9 cellular contexts compared by ENCODE assay signal in genomic region chr3:171791695-171792082, GRCh38. TPM values are rescaled to one million over a fixed set of nuclear protein-coding genes. Genes with fewer than 3 reads are reported as not detected.
A peak's percentile ranks its signal among the peaks of the same experiment; 100 is the strongest.
DNase-seq lines count a peak whose midpoint lies in the region; ATAC-seq, FAIRE-seq and TF ChIP-seq lines count a peak whose summit lies in the region.
"Had no signal": no experiment of that assay in that cellular context is flagged by ENCODE, and none has a peak within 500 bp of the region (broad histone marks: within the 10 kb centered on the region; RNA-seq: fewer than 3 reads in every experiment).

No MANE protein-coding gene starts in this region.

- WGBS in heart left ventricle, 4 donors = 56 to 65% (median 60%) methylated on average over 5 of the region's 5 CpGs

- H3K27me3 ChIP-seq in heart left ventricle (no peaks in the 10 kb centered on the region), right atrium auricular region (no peaks in the 10 kb centered on the region), left lung (no peaks in the 10 kb centered on the region)
- H3K27me3 ChIP-seq: cardiac muscle cell had no signal

- H3K4me1 Mint-ChIP-seq in chondrocyte (ENCODE audit: low read depth) = peaks cover 21% of the 10 kb centered on the region

- no peak for TF ChIP-seq CTCF in heart left ventricle (IDR thresholded peaks at IDR 0.05)
- TF ChIP-seq CTCF in right atrium auricular region (IDR thresholded peaks at IDR 0.05) = no peak
- TF ChIP-seq CTCF in chondrocyte (IDR thresholded peaks at IDR 0.05) = no peak
- no peak for TF ChIP-seq CTCF in left lung (IDR thresholded peaks at IDR 0.05)

- H3K4me3 ChIP-seq in heart left ventricle (no peak overlapping the region), right atrium auricular region (no peak overlapping the region), left lung (no peak overlapping the region)
- H3K4me3 ChIP-seq: cardiac muscle cell had no signal

- ATAC-seq in heart left ventricle (peak; percentile 39 to 70 (median 63)), left lung (peak; percentile 57), GM19455 (IDR thresholded peaks at IDR 0.05; ENCODE audit: unreplicated experiment) (no peak), HG03460 (IDR thresholded peaks at IDR 0.05; ENCODE audit: unreplicated experiment) (no peak)

- H3K4me1 ChIP-seq in heart left ventricle (peaks cover 0 to 49% (median 18%) of the 10 kb centered on the region in 12 donors), right atrium auricular region (peaks cover 0 to 29% of the 10 kb centered on the region in 2 donors), left lung (peaks cover 0 to 35% of the 10 kb centered on the region in 2 donors)

- H3K36me3 ChIP-seq in heart left ventricle (no peaks in the 10 kb centered on the region), right atrium auricular region (no peaks in the 10 kb centered on the region), left lung (no peaks in the 10 kb centered on the region)
- H3K36me3 ChIP-seq: cardiac muscle cell had no signal

- no peak for FAIRE-seq in urothelium cell line (lab: Jason Lieb, UNC)

- H3K36me3 Mint-ChIP-seq in chondrocyte (ENCODE audit: low read depth) = peaks cover 6% of the 10 kb centered on the region

- H3K27ac ChIP-seq in heart left ventricle (peak overlapping the region in 5 of 12 donors; percentile 26 to 57 (median 49)), right atrium auricular region (peak overlapping the region in 1 of 2 donors; percentile 40), left lung (peak overlapping the region; percentile 51 to 72)
- H3K27ac ChIP-seq: cardiac muscle cell had no signal

- H3K27ac Mint-ChIP-seq in chondrocyte (ENCODE audit: unreplicated experiment) = peak overlapping the region; percentile 65

- TF ChIP-seq POLR2A in heart left ventricle (IDR thresholded peaks at IDR 0.05) = no peak

- H3K4me3 Mint-ChIP-seq in chondrocyte (ENCODE audit: unreplicated experiment) = no peak overlapping the region

- no peaks in the 10 kb centered on the region for H3K9me3 Mint-ChIP-seq in chondrocyte (ENCODE audit: low read depth)

- DNase-seq in heart left ventricle = peak in 1 of 5 donors; percentile 41
- no peak for DNase-seq in right atrium auricular region (ENCODE audit: low spot score)
- no peak for DNase-seq in chondrocyte (ENCODE audit: low spot score)
- DNase-seq in left lung = no peak
- DNase-seq in urothelium cell line (ENCODE audit: low spot score) = peak; percentile 53
- DNase-seq in DMS153 treated with DMSO at 0.1 percent for 48 hours (lab: John Stamatoyannopoulos, UW; ENCODE audit: unreplicated experiment) = no peak

- H3K9me3 ChIP-seq in heart left ventricle (no peaks in the 10 kb centered on the region), right atrium auricular region (no peaks in the 10 kb centered on the region), left lung (no peaks in the 10 kb centered on the region)

- no peaks in the 10 kb centered on the region for H3K27me3 Mint-ChIP-seq in chondrocyte (ENCODE audit: low read depth)

- intact Hi-C loops in heart left ventricle (cut with DNase I) = no loop called here
- intact Hi-C loops in left lung (cut with DNase I) = no loop called here

RNA-seq across cellular contexts. Expression of gene PLD1, which starts 18.6 kb away (rescaled TPM):
- total RNA-seq in heart left ventricle (100 to 1,000 TPM in 1 of 9 donors, 10 to 100 TPM in 8; 44.5 to 106 (median 61.4) TPM), right atrium auricular region (100 to 1,000 TPM in 1 of 2 donors, 10 to 100 TPM in 1; 64.5 to 111 TPM), chondrocyte (14.7 to 17.0 TPM (median 16.4 TPM) in 3 replicates), left lung (10 to 100 TPM; 18.5 to 18.7 TPM)
- 10 to 100 TPM; 12.3 to 33.2 TPM for polyA plus RNA-seq in heart left ventricle

RNA-seq across cellular contexts. Expression of gene TMEM212, which starts 51.5 kb away (rescaled TPM):
- total RNA-seq in heart left ventricle (not detected), right atrium auricular region (not detected), chondrocyte (not detected in 3 replicates), left lung (1 to 10 TPM in 1 of 2 donors, not detected in 1; 2.3 TPM)
- polyA plus RNA-seq in heart left ventricle = not detected
- total RNA-seq: cardiac muscle cell had no signal
- polyA plus RNA-seq: cardiac muscle cell had no signal

Comparison
In these comparisons a context has a peak if more than half of its experiments do, and no peak if none do; other contexts are left out.
1. ATAC-seq: peak in heart left ventricle (4 of 4) and left lung (single experiment); none in GM19455 (single experiment) and HG03460 (single experiment).